Comparison of ENCODE assay signal across 8 cellular contexts in genomic region chr5:32710335-32710858, GRCh38. TPM values are rescaled to one million over a fixed set of nuclear protein-coding genes. Genes with fewer than 3 reads are reported as not detected.
DNase-seq lines count a peak whose midpoint lies in the region; ATAC-seq and TF ChIP-seq lines count a peak whose summit lies in the region.

No MANE protein-coding gene starts in this region.

- no TSS peak for BruUV-seq in HCT116 (replicated peaks; lab: Mats Ljungman, UMichigan)

- TF ChIP-seq CTCF in HCT116 (IDR thresholded peaks at IDR 0.05 in 2 of 3, conservative IDR thresholded peaks at IDR 0.05 in 1 of 3; ENCODE audit: borderline replicate concordance in 1 of 3, insufficient read depth in 1 of 3, low read depth in 2 of 3, low read length in 2 of 3): no peak
- no peak for TF ChIP-seq CTCF in prostate gland (IDR thresholded peaks at IDR 0.05)

- DNase-seq in AG20443 (ENCODE audit: low spot score) (peak; percentile 63), HCT116 (ENCODE audit: low read depth, low spot score) (no peak), left cardiac atrium (peak; percentile 53), prostate gland (ENCODE audit: low spot score) (no peak), cerebellar nuclear complex (lab: John Stamatoyannopoulos, UW) (no peak)
- DNase-seq in activated CD4-positive, alpha-beta memory T cell treated with anti-CD3 and anti-CD28 coated beads for 36 hours: peak; percentile 10
- no peak for DNase-seq in activated effector memory CD4-positive, alpha-beta T cell treated with anti-CD3 and anti-CD28 coated beads, Interleukin-2, amount 50 U/mL, for 16 hours
- DNase-seq in stimulated activated CD4-positive, alpha-beta T cell treated with anti-CD3 and anti-CD28 coated beads, Interleukin-4, amount 100 ng/mL, for 24 hours: no peak

- no peaks in the 10 kb centered on the region for H3K9me3 ChIP-seq in HCT116 (ENCODE audit: control insufficient read depth in 1 of 2, insufficient read depth in 1 of 2, low read depth in 1 of 2, low read length in 2 of 2)
- no peaks in the 10 kb centered on the region for H3K9me3 ChIP-seq in prostate gland

- ATAC-seq in HCT116 (peak; percentile 44), left cardiac atrium (peak; percentile 40 to 42)

- TF ChIP-seq POLR2A in HCT116 (IDR thresholded peaks at IDR 0.05; ENCODE audit: borderline replicate concordance, extremely low read depth, insufficient read depth, insufficient read length) (no peak), prostate gland (IDR thresholded peaks at IDR 0.05) (no peak)

- no peaks in the 10 kb centered on the region for H3K79me2 ChIP-seq in HCT116 (ENCODE audit: insufficient read depth, low read length)

- H3K9ac ChIP-seq in HCT116 (ENCODE audit: low read length): peak overlapping the region; percentile 45

- peak overlapping the region; percentile 92 for H3K4me2 ChIP-seq in HCT116 (ENCODE audit: low read length)

- H4K20me1 ChIP-seq in HCT116 (ENCODE audit: insufficient read depth): no peaks in the 10 kb centered on the region

- H2AFZ ChIP-seq in HCT116 (ENCODE audit: low read depth, low read length, poor library complexity, severe bottlenecking): peak overlapping the region; percentile 87

- TF ChIP-seq RAD21 in HCT116 (IDR thresholded peaks at IDR 0.05; ENCODE audit: low read depth): no peak

- H3K9me2 ChIP-seq in HCT116 (ENCODE audit: insufficient read depth): no peaks in the 10 kb centered on the region

- H3K4me1 ChIP-seq in HCT116 (ENCODE audit: control insufficient read depth in 1 of 2, insufficient read depth in 2 of 2, low read length in 2 of 2): peaks cover 3 to 12% of the 10 kb centered on the region in 2 experiments; a peak in 3 of 4 replicates
- no peaks in the 10 kb centered on the region for H3K4me1 ChIP-seq in prostate gland (replicated peaks)

- H3K27me3 Mint-ChIP-seq in activated CD4-positive, alpha-beta memory T cell treated with anti-CD3 and anti-CD28 coated beads for 36 hours: peaks cover 66% of the 10 kb centered on the region

- H3K4me3 Mint-ChIP-seq in activated CD4-positive, alpha-beta memory T cell treated with anti-CD3 and anti-CD28 coated beads for 36 hours: peak overlapping the region; percentile 66

- H3K36me3 Mint-ChIP-seq in activated CD4-positive, alpha-beta memory T cell treated with anti-CD3 and anti-CD28 coated beads for 36 hours: no peaks in the 10 kb centered on the region

- RAD21 ChIA-PET in HCT116 (lab: Charles Lee; ENCODE audit: low non-redundant PET in 1 of 2, low total read pairs in 2 of 2, uncharacterized antibody in 2 of 2, unreplicated experiment in 2 of 2): no interaction called here

- under 1% methylated on average over 29 of the region's 29 CpGs for WGBS in prostate gland

- no peaks in the 10 kb centered on the region for H3K9me3 Mint-ChIP-seq in activated CD4-positive, alpha-beta memory T cell treated with anti-CD3 and anti-CD28 coated beads for 36 hours

- H3K36me3 ChIP-seq in HCT116 (ENCODE audit: control insufficient read depth in 1 of 2, insufficient read depth in 2 of 2, low read length in 2 of 2): no peaks in the 10 kb centered on the region
- no peaks in the 10 kb centered on the region for H3K36me3 ChIP-seq in prostate gland

- CTCF ChIA-PET in HCT116 (lab: Charles Lee): no interaction called here
- CTCF ChIA-PET in activated CD4-positive, alpha-beta memory T cell treated with anti-CD3 and anti-CD28 coated beads for 36 hours (lab: Charles Lee): interaction anchor here (0.6 kb wide), 1 partner anchor 16 kb away, joined by 3 read pairs; no protein-coding TSS in a partner anchor

- H3K27me3 ChIP-seq in HCT116 (ENCODE audit: insufficient read depth, low read length) (no peaks in the 10 kb centered on the region), prostate gland (replicated peaks; ENCODE audit: insufficient read depth) (no peaks in the 10 kb centered on the region)

- peaks cover 33% of the 10 kb centered on the region for H3K4me1 Mint-ChIP-seq in activated CD4-positive, alpha-beta memory T cell treated with anti-CD3 and anti-CD28 coated beads for 36 hours (ENCODE audit: low read depth)

- H3K4me3 ChIP-seq in HCT116 (replicated peaks in 1 of 2; ENCODE audit: low read depth in 1 of 2, low read length in 2 of 2): peak overlapping the region; percentile 57 to 65
- peak overlapping the region; percentile 41 to 46 for H3K4me3 ChIP-seq in prostate gland

- POLR2A ChIA-PET in HCT116 (lab: Charles Lee): no interaction called here
- POLR2A ChIA-PET in activated CD4-positive, alpha-beta memory T cell treated with anti-CD3 and anti-CD28 coated beads for 36 hours (lab: Charles Lee): no interaction called here

- H3K27ac Mint-ChIP-seq in activated CD4-positive, alpha-beta memory T cell treated with anti-CD3 and anti-CD28 coated beads for 36 hours: no peak overlapping the region

- intact Hi-C loops in HCT116 (cut with micrococcal nuclease) (loop anchor here (1.0 kb wide), 1 partner anchor 471 kb away; no protein-coding TSS in a partner anchor), left cardiac atrium (cut with DNase I) (loop anchor here in 1 of 2 donors (5.0 to 10.0 kb wide), 2 partner anchors 144 to 582 kb away; no protein-coding TSS in a partner anchor), prostate gland (cut with DNase I) (loop anchor here (5.0 to 10.0 kb wide), 2 partner anchors 592 to 714 kb away; no protein-coding TSS in a partner anchor)
- intact Hi-C loops in activated CD4-positive, alpha-beta memory T cell treated with anti-CD3 and anti-CD28 coated beads for 36 hours (cut with micrococcal nuclease): loop anchor here (2.0 kb wide), 1 partner anchor 232 kb away; no protein-coding TSS in a partner anchor

- H3K27ac ChIP-seq in HCT116 (ENCODE audit: low read depth, low read length): no peak overlapping the region
- H3K27ac ChIP-seq in prostate gland: peak overlapping the region; percentile 28 to 68

TF ChIP-seq in HCT116, 20 proteins besides CTCF, POLR2A, EP300 and RAD21:
- no peak for TF ChIP-seq SP1 (IDR thresholded peaks at IDR 0.05; ENCODE audit: low read depth)
- no peak for TF ChIP-seq POLR2AphosphoS5 (IDR thresholded peaks at IDR 0.05; ENCODE audit: low read depth, low read length)
- TF ChIP-seq JUND (IDR thresholded peaks at IDR 0.05): no peak
- TF ChIP-seq ZNF274 (IDR thresholded peaks at IDR 0.05; ENCODE audit: low read depth, low read length): no peak

RNA-seq across cellular contexts. Expression of gene NPR3, which starts 0.7 kb away (rescaled TPM):
- total RNA-seq in HCT116 (2021; ENCODE audit: unreplicated experiment) (0.39 TPM), left cardiac atrium (10 to 100 TPM; 10.9 to 26.2 TPM), prostate gland (10 to 100 TPM in 1 of 2 donors, 1 to 10 TPM in 1; 4.3 to 23.9 TPM)
- polyA plus RNA-seq in HCT116 (2012): 0.14 and 0.22 TPM in 2 replicates
- total RNA-seq in activated CD4-positive, alpha-beta memory T cell treated with anti-CD3 and anti-CD28 coated beads for 36 hours: under 1 TPM in 1 of 2 experiments, not detected in 1; 0.15 TPM

Comparison
In these comparisons a context has a peak if more than half of its experiments do, and no peak if none do; other contexts are left out.
1. DNase-seq: peak in AG20443 (single experiment), activated CD4-positive, alpha-beta memory T cell treated with anti-CD3 and anti-CD28 coated beads for 36 hours (single experiment) and left cardiac atrium (single experiment); none in HCT116 (single experiment), prostate gland (single experiment), activated effector memory CD4-positive, alpha-beta T cell treated with anti-CD3 and anti-CD28 coated beads, Interleukin-2, amount 50 U/mL, for 16 hours (single experiment), cerebellar nuclear complex (0 of 2) and stimulated activated CD4-positive, alpha-beta T cell treated with anti-CD3 and anti-CD28 coated beads, Interleukin-4, amount 100 ng/mL, for 24 hours (single experiment).